ENCODE assay signal across 8 cellular contexts in the genomic region with DNA sequence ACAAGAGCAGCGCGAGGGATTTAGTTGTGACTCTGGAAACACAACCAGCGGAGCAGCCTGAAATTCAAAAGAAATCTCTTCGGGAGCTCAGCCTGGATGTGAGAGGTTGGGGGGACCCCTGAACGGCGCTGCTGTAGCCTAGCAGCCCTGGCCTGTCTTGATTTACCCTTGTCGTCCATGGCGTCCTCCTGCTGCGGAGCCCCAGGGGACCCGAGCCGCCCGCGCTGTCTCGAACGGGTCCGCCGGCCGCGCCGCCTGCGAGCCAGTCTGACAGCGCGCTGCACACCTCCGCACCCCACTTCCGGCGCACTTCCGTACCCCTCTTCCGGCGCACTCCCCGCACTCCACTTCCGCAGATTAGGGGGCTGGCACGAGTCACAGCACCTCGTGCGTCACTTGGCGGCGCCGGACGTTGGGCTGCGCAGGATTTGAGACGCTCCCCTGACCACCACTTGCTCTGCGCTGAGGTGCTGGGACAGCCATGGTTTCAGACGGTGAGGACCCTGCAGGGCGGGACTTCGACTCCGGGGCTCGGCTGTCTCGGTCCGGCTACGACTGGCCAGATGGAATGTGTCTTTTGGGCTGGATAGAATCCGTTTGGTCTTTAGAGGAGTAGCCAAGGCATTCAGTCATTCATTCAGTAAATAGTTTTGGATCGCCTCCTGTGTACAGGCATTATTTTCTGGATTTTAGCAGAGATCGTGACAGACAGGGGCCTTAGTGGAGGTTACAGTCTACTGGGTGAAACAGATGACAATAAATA. TPM values are rescaled to one million over a fixed set of nuclear protein-coding genes. Genes with fewer than 3 reads are reported as not detected.
A peak's percentile ranks its signal among the peaks of the same experiment; 100 is the strongest.
DNase-seq lines count a peak whose midpoint lies in the region; ATAC-seq and TF ChIP-seq lines count a peak whose summit lies in the region.

A gene (minus strand): TSS at position 308 of the 763 bp plus-strand sequence. CDS start 129 bp downstream, at position 179.
A gene (plus strand): TSS at position 451 of the 763 bp plus-strand sequence. CDS start 31 bp downstream, at position 482.

- peaks cover 1% of the 10 kb centered on the region for H3K36me3 ChIP-seq in kidney epithelial cell (ENCODE audit: control insufficient read depth, insufficient read depth, low read length)

- H3K36me3 Mint-ChIP-seq in chondrocyte (ENCODE audit: low read depth) = peaks cover 11% of the 10 kb centered on the region

- no peaks in the 10 kb centered on the region for H3K9me3 Mint-ChIP-seq in chondrocyte (ENCODE audit: low read depth)

- H3K27me3 Mint-ChIP-seq in chondrocyte (ENCODE audit: low read depth) = no peaks in the 10 kb centered on the region

- H3K4me3 Mint-ChIP-seq in chondrocyte (ENCODE audit: unreplicated experiment) = peak within 1 kb of the TSS; percentile 98

- H3K4me1 Mint-ChIP-seq in chondrocyte (ENCODE audit: low read depth) = peaks cover 21% of the 10 kb centered on the region

- TF ChIP-seq CTCF in chondrocyte (IDR thresholded peaks at IDR 0.05) (no peak), kidney epithelial cell (IDR thresholded peaks at IDR 0.05; ENCODE audit: insufficient read depth, low read length, poor library complexity, severe bottlenecking) (no peak)

- DNase-seq in AML-193 (lab: John Stamatoyannopoulos, UW) (peak; percentile 93 to 94), NCI-H510A treated with DMSO at 0.1 percent for 48 hours (lab: John Stamatoyannopoulos, UW) (peak; percentile 96), chondrocyte (ENCODE audit: low spot score) (peak; percentile 98), kidney epithelial cell (ENCODE audit: low read depth) (peak; percentile 86)
- peak; percentile 91 to 95 for DNase-seq in activated CD4-positive, alpha-beta T cell treated with anti-CD3 and anti-CD28 coated beads for 24 hours (ENCODE audit: low read depth in 2 of 2)
- peak; percentile 95 to 96 for DNase-seq in stimulated activated CD4-positive, alpha-beta T cell treated with anti-CD3 and anti-CD28 coated beads, Interleukin-15, amount 100 ng/mL, for 48 hours (ENCODE audit: low read depth in 2 of 2)

- H3K27ac Mint-ChIP-seq in chondrocyte (ENCODE audit: unreplicated experiment) = peak within 1 kb of the TSS; percentile 96

- ATAC-seq in HG03439 (IDR thresholded peaks at IDR 0.05; ENCODE audit: unreplicated experiment) = peak; percentile 95

- H3K27me3 ChIP-seq in kidney epithelial cell (ENCODE audit: control insufficient read depth, insufficient read depth, low read length) = no peaks in the 10 kb centered on the region

- TF ChIP-seq POLR2A in GM19193 (IDR thresholded peaks at IDR 0.05; ENCODE audit: extremely low read depth, insufficient read depth, insufficient read length) = peak; percentile 99

- peak within 1 kb of the TSS; percentile 96 for H3K4me3 ChIP-seq in kidney epithelial cell (ENCODE audit: low read depth, low read length)

RNA-seq across cellular contexts. Expression of the first gene that starts in this region (rescaled TPM):
- 37.4 to 59.5 TPM (median 39.5 TPM) in 3 replicates for total RNA-seq in chondrocyte
- 75.6 and 80.0 TPM in 2 replicates for total RNA-seq in kidney epithelial cell

RNA-seq across cellular contexts. Expression of the second gene that starts in this region (rescaled TPM):
- total RNA-seq in chondrocyte = 27.5 to 32.9 TPM (median 28.8 TPM) in 3 replicates
- total RNA-seq in kidney epithelial cell = 33.1 and 35.9 TPM in 2 replicates

Comparison
In these comparisons a context has a peak if more than half of its experiments do, and no peak if none do; other contexts are left out.
1. Peak in every context shown above with its lines: DNase-seq, ATAC-seq and H3K4me3 ChIP-seq.